Comparison of ENCODE assay signal across 13 cellular contexts in genomic region chr3:126567696-126568438, GRCh38. TPM values are rescaled to one million over a fixed set of nuclear protein-coding genes. Genes with fewer than 3 reads are reported as not detected.
DNase-seq lines count a peak whose midpoint lies in the region; ATAC-seq and TF ChIP-seq lines count a peak whose summit lies in the region.
"Had no signal": no experiment of that assay in that cellular context is flagged by ENCODE, and none has a peak within 500 bp of the region (broad histone marks: within the 10 kb centered on the region; RNA-seq: fewer than 3 reads in every experiment).

No MANE protein-coding gene starts in this region.

- 0 out of 2 replicates have a peak, but pooled peaks have one; percentile 15 for TF ChIP-seq CTCF in 22Rv1 (IDR thresholded peaks at IDR 0.05)

- H3K36me3 ChIP-seq in adipocyte (ENCODE audit: control insufficient read depth, insufficient read depth, low read length, severe bottlenecking): no peaks in the 10 kb centered on the region
- H3K36me3 ChIP-seq: adrenal gland had no signal

- no peaks in the 10 kb centered on the region for H3K4me1 ChIP-seq in adipocyte (ENCODE audit: control insufficient read depth, insufficient read depth, low read length)
- H3K4me1 ChIP-seq: adrenal gland had no signal

- peak; percentile 44 for ATAC-seq in left colon
- no peak for ATAC-seq in GM18505 (IDR thresholded peaks at IDR 0.05; ENCODE audit: unreplicated experiment)
- ATAC-seq in HG03378 (IDR thresholded peaks at IDR 0.05; ENCODE audit: unreplicated experiment): no peak

- H3K27me3 ChIP-seq in adipocyte (replicated peaks; ENCODE audit: control insufficient read depth, insufficient read depth, low read length): peaks cover 16% of the 10 kb centered on the region
- H3K27me3 ChIP-seq: adrenal gland had no signal

- intact Hi-C loops in left colon (cut with DNase I, micrococcal nuclease): no loop called here

- peak; percentile 41 for DNase-seq in HT-29 (ENCODE audit: low spot score)
- peak; percentile 2 for DNase-seq in adipocyte (ENCODE audit: low read depth)
- no peak for DNase-seq in left colon
- DNase-seq in LoVo (ENCODE audit: low spot score): no peak
- DNase-seq in NOMO-1 treated with dmso at 0.1 percent for 144 hours (lab: John Stamatoyannopoulos, UW; ENCODE audit: unreplicated experiment): no peak
- DNase-seq: GF-D8, NCI-H1105 treated with DMSO at 0.1 percent for 48 hours, right cardiac atrium had no signal

- no peak overlapping the region for H3K4me3 ChIP-seq in adipocyte (ENCODE audit: low read length)
- H3K4me3 ChIP-seq: adrenal gland had no signal

- H3K27ac ChIP-seq in 22Rv1: no peak overlapping the region
- H3K27ac ChIP-seq: adrenal gland had no signal

- peaks cover under 1% of the 10 kb centered on the region for H3K9me3 ChIP-seq in adipocyte (ENCODE audit: control insufficient read depth, low read length)

- no peak for TF ChIP-seq POLR2A in GM18505 (IDR thresholded peaks at IDR 0.05; ENCODE audit: borderline replicate concordance, extremely low read depth, insufficient read depth, insufficient read length)

- no peak overlapping the region for H3K9ac ChIP-seq in adipocyte (ENCODE audit: low read length)

RNA-seq across cellular contexts. Expression of gene C3orf22, which starts 9.1 kb away (rescaled TPM):
- total RNA-seq in HT-29 (2014; rRNA removed; shearing (Covaris generic)): not detected in 2 replicates
- total RNA-seq in left colon: not detected
- total RNA-seq: adrenal gland, dermis microvascular lymphatic vessel endothelial cell, right cardiac atrium had no signal

RNA-seq across cellular contexts. Expression of gene CHST13, which starts 43.9 kb away (rescaled TPM):
- total RNA-seq in HT-29 (2014; rRNA removed; shearing (Covaris generic)): 0.05 and 1.3 TPM in 2 replicates
- 1 to 10 TPM; 1.8 to 4.3 TPM for total RNA-seq in left colon
- total RNA-seq: dermis microvascular lymphatic vessel endothelial cell had no signal

RNA-seq across cellular contexts. Expression of gene UROC1, which starts 50.3 kb away (rescaled TPM):
- not detected in 2 replicates for total RNA-seq in HT-29 (2014; rRNA removed; shearing (Covaris generic))
- not detected for total RNA-seq in left colon
- total RNA-seq: dermis microvascular lymphatic vessel endothelial cell, right cardiac atrium had no signal

Comparison
In these comparisons a context has a peak if more than half of its experiments do, and no peak if none do; other contexts are left out.
1. DNase-seq: peak in HT-29 (single experiment) and adipocyte (single experiment); none in left colon (0 of 2), LoVo (single experiment) and NOMO-1 treated with dmso at 0.1 percent for 144 hours (single experiment).